ENCODE assay signal across 18 cellular contexts in genomic region chr9:136293476-136294077, GRCh38. TPM values are rescaled to one million over a fixed set of nuclear protein-coding genes. Genes with fewer than 3 reads are reported as not detected.
"Had no signal": no experiment of that assay in that cellular context is flagged by ENCODE, and none has a peak within 500 bp of the region (broad histone marks: within the 10 kb centered on the region; RNA-seq: fewer than 3 reads in every experiment).

No MANE protein-coding gene starts in this region.

- H3K27ac ChIP-seq: esophagus squamous epithelium, gastroesophageal sphincter, left lung, psoas muscle, sigmoid colon, skin epidermis had no signal

- H3K4me3 ChIP-seq: esophagus squamous epithelium, gastroesophageal sphincter, left lung, lung, psoas muscle, sigmoid colon, skin epidermis had no signal

- FAIRE-seq: colon, urothelium cell line had no signal

- DNase-seq: effector memory CD8-positive, alpha-beta T cell; esophagus squamous epithelium; foreskin fibroblast; glutamatergic neuron; islet precursor cell; mesenchymal stem cell; naive B cell; sigmoid colon; stimulated activated CD4-positive, alpha-beta T cell treated with anti-CD3 and anti-CD28 coated beads, Interleukin-2, amount 100 ng/mL, for 24 hours; stimulated activated naive CD4-positive, alpha-beta T cell treated with Interleukin-2 at 50 U/mL for 16 hours had no signal

- H3K36me3 ChIP-seq: esophagus squamous epithelium, gastroesophageal sphincter, left lung, sigmoid colon had no signal

- ATAC-seq: effector memory CD8-positive, alpha-beta T cell; gastroesophageal sphincter; left lung; psoas muscle had no signal

- H3K9me3 ChIP-seq: esophagus squamous epithelium, gastroesophageal sphincter, left lung, psoas muscle, sigmoid colon had no signal

- H3K4me1 ChIP-seq: gastroesophageal sphincter, left lung, psoas muscle, sigmoid colon had no signal

RNA-seq across cellular contexts. Expression of gene CCDC187, which starts 10.3 kb away (rescaled TPM):
- total RNA-seq: esophagus squamous epithelium, gastroesophageal sphincter, osteoblast, psoas muscle, sigmoid colon had no signal
- polyA plus RNA-seq: psoas muscle had no signal
